Comparison of ENCODE assay signal across 8 cellular contexts in genomic region chr5:55694152-55694830, GRCh38. TPM values are rescaled to one million over a fixed set of nuclear protein-coding genes. Genes with fewer than 3 reads are reported as not detected.
A peak's percentile ranks its signal among the peaks of the same experiment; 100 is the strongest.
DNase-seq lines count a peak whose midpoint lies in the region; ATAC-seq, FAIRE-seq and TF ChIP-seq lines count a peak whose summit lies in the region.

No MANE protein-coding gene starts in this region.

- POLR2A ChIA-PET in OCI-LY7 (lab: Charles Lee) = interaction anchor here (0.6 to 0.7 kb wide), 2 partner anchors 576 to 1046 kb away, joined by 3 to 4 read pairs; no protein-coding TSS in a partner anchor

- H3K4me2 ChIP-seq in OCI-LY7 (ENCODE audit: low read length) (no peak overlapping the region), fibroblast of lung (ENCODE audit: extremely low read depth, insufficient read depth, low read length) (no peak overlapping the region)

- intact Hi-C loops in OCI-LY7 (cut with micrococcal nuclease; ENCODE audit: unreplicated experiment) = loop anchor here (5.0 kb wide), 3 partner anchors 157 to 367 kb away; no protein-coding TSS in a partner anchor

- in situ Hi-C loops in ACHN (cut with HindIII; ENCODE audit: low pct_ligation_motif_present, low pct_unique_long_range_greater_than_20kb, low sequenced_read_pairs) = no loop called here

- peak; percentile 49 for DNase-seq in ACHN
- no peak for DNase-seq in GM12892 (ENCODE audit: insufficient read length)
- DNase-seq in OCI-LY7 (ENCODE audit: low spot score) = peak; percentile 54
- DNase-seq in fibroblast of lung (ENCODE audit: low read depth in 2 of 2) = peak; percentile 32 to 35
- DNase-seq in thoracic aorta (ENCODE audit: low spot score) = no peak
- DNase-seq in NCI-H2107 (lab: John Stamatoyannopoulos, UW) = no peak
- no peak for DNase-seq in NCI-H1092 treated with DMSO at 0.1 percent for 48 hours (lab: John Stamatoyannopoulos, UW)

- peak; percentile 73 for TF ChIP-seq CTCF in OCI-LY7 (conservative IDR thresholded peaks at IDR 0.05; ENCODE audit: low read length)
- TF ChIP-seq CTCF in fibroblast of lung (conservative IDR thresholded peaks at IDR 0.05 in 1 of 2, IDR thresholded peaks at IDR 0.05 in 1 of 2; ENCODE audit: low read depth in 1 of 2, low read length in 2 of 2) = peak in 1 of 2 donors; percentile 18
- peak; percentile 38 for TF ChIP-seq CTCF in thoracic aorta (IDR thresholded peaks at IDR 0.05)

- TF ChIP-seq POLR2A in GM12892 (IDR thresholded peaks at IDR 0.05; ENCODE audit: low read depth, low read length) = no peak

- peaks cover 9% of the 10 kb centered on the region for H3K36me3 ChIP-seq in OCI-LY7 (ENCODE audit: insufficient read depth, low read length)
- no peaks in the 10 kb centered on the region for H3K36me3 ChIP-seq in fibroblast of lung (ENCODE audit: control insufficient read depth, insufficient read depth, low read length)
- no peaks in the 10 kb centered on the region for H3K36me3 ChIP-seq in thoracic aorta

- H3K27me3 ChIP-seq in fibroblast of lung (ENCODE audit: control insufficient read depth, insufficient read depth, low read length) (no peaks in the 10 kb centered on the region), thoracic aorta (replicated peaks; ENCODE audit: insufficient read depth) (no peaks in the 10 kb centered on the region)

- H3K27ac ChIP-seq in OCI-LY7 (ENCODE audit: low read depth, low read length, poor library complexity, severe bottlenecking) = no peak overlapping the region
- H3K27ac ChIP-seq in fibroblast of lung (ENCODE audit: insufficient read depth, low read length) = no peak overlapping the region
- no peak overlapping the region for H3K27ac ChIP-seq in thoracic aorta

- ATAC-seq in thoracic aorta (ENCODE audit: insufficient number of reproducible peaks, low FRiP score, low read depth) (no peak), GM21529 (IDR thresholded peaks at IDR 0.05; ENCODE audit: unreplicated experiment) (no peak)

- H3K4me1 ChIP-seq in OCI-LY7 (ENCODE audit: insufficient read depth, low read length, poor library complexity, severe bottlenecking) (no peaks in the 10 kb centered on the region), fibroblast of lung (ENCODE audit: control insufficient read depth, extremely low read depth, insufficient read depth, low read length) (no peaks in the 10 kb centered on the region), thoracic aorta (ENCODE audit: control insufficient read depth in 1 of 2, low read depth in 2 of 2) (peaks cover 10 to 23% of the 10 kb centered on the region in 2 donors)

- peak; percentile 89 for FAIRE-seq in GM12892 (lab: Jason Lieb, UNC)

- H2AFZ ChIP-seq in OCI-LY7 (ENCODE audit: low read length) (no peak overlapping the region), fibroblast of lung (ENCODE audit: low read length) (no peak overlapping the region)

- H3K4me3 ChIP-seq in OCI-LY7 (ENCODE audit: low read depth, low read length, poor library complexity, severe bottlenecking) (no peak overlapping the region), fibroblast of lung (replicated peaks in 1 of 4; ENCODE audit: control extremely low read depth in 1 of 4, insufficient read depth in 1 of 4, low read depth in 3 of 4, low read length in 4 of 4) (no peak overlapping the region), thoracic aorta (no peak overlapping the region)

- CTCF ChIA-PET in OCI-LY7 (lab: Charles Lee; ENCODE audit: unreplicated experiment) = no interaction called here

- H3K9ac ChIP-seq in fibroblast of lung (ENCODE audit: insufficient read depth, low read length) = no peak overlapping the region

- H3K9me3 ChIP-seq in OCI-LY7 (ENCODE audit: low read length) (no peaks in the 10 kb centered on the region), fibroblast of lung (ENCODE audit: control insufficient read depth, insufficient read depth, low read depth, low read length) (no peaks in the 10 kb centered on the region), thoracic aorta (no peaks in the 10 kb centered on the region)

- no TSS peak for BruUV-seq in OCI-LY7 (replicated peaks; lab: Mats Ljungman, UMichigan)

- no peaks in the 10 kb centered on the region for H3K79me2 ChIP-seq in OCI-LY7 (ENCODE audit: insufficient read depth, low read depth, low read length)
- no peaks in the 10 kb centered on the region for H3K79me2 ChIP-seq in fibroblast of lung (ENCODE audit: control insufficient read depth, insufficient read depth, low read length)

- H4K20me1 ChIP-seq in OCI-LY7 (ENCODE audit: insufficient read depth, low read length) = no peaks in the 10 kb centered on the region
- no peaks in the 10 kb centered on the region for H4K20me1 ChIP-seq in fibroblast of lung (ENCODE audit: control insufficient read depth, extremely low read depth, insufficient read depth, low read length)

- H3K9me2 ChIP-seq in OCI-LY7 (ENCODE audit: insufficient read depth, low read length) = no peaks in the 10 kb centered on the region

RNA-seq across cellular contexts. Expression of gene SLC38A9, which starts 17.8 kb away (rescaled TPM):
- 15.0 TPM for polyA plus RNA-seq in GM12892 (2012; ENCODE audit: missing spikeins)
- total RNA-seq in OCI-LY7 (2014; rRNA removed; shearing (Covaris generic)) = 16.4 and 20.1 TPM in 2 replicates
- total RNA-seq in OCI-LY7 (2022) (27.7 and 30.3 TPM in 2 replicates), fibroblast of lung (46.2 and 49.7 TPM in 2 replicates), thoracic aorta (10 to 100 TPM; 16.6 to 19.6 TPM)
- 15.7 and 18.1 TPM in 2 replicates for polyA plus RNA-seq in fibroblast of lung
- polyA plus RNA-seq in fibroblast of lung (2012) = 10.3 TPM in 2 replicates
- 11.3 and 16.5 TPM in 2 replicates for polyA minus RNA-seq in fibroblast of lung (ENCODE audit: low replicate concordance)

RNA-seq across cellular contexts. Expression of gene DDX4, which starts 43.6 kb away (rescaled TPM):
- not detected for polyA plus RNA-seq in GM12892 (2012; ENCODE audit: missing spikeins)
- not detected in 2 replicates for total RNA-seq in OCI-LY7 (2014; rRNA removed; shearing (Covaris generic))
- total RNA-seq in OCI-LY7 (2022) (not detected in 2 replicates), fibroblast of lung (not detected in 2 replicates), thoracic aorta (not detected)
- not detected in 2 replicates for polyA plus RNA-seq in fibroblast of lung
- not detected in 2 replicates for polyA plus RNA-seq in fibroblast of lung (2012)
- polyA minus RNA-seq in fibroblast of lung (ENCODE audit: low replicate concordance) = not detected in 2 replicates

Comparison
In these comparisons a context has a peak if more than half of its experiments do, and no peak if none do; other contexts are left out.
1. DNase-seq: peak in ACHN (single experiment), OCI-LY7 (single experiment) and fibroblast of lung (2 of 2); none in GM12892 (single experiment), thoracic aorta (single experiment), NCI-H2107 (single experiment) and NCI-H1092 treated with DMSO at 0.1 percent for 48 hours (single experiment).